34 cellular contexts compared by ENCODE assay signal in the genomic region with DNA sequence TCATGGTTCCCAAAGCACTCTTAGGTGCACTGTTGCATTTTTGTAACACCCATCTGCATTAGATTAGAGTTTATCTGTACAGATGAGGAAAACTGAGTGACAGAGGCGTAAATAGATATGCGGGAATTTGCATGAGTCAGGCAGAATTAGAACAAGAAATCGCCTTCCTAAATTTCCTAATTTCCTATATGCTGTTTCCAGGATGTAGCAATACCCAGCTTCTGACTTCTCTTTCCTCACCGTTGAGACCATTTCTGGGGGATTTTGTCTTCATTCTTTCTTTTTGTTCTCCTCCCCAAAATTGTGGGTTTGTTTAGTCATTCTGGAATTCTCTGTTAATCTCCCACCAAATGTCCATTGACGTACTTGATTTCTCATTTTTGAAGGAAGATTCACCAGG. TPM values are rescaled to one million over a fixed set of nuclear protein-coding genes. Genes with fewer than 3 reads are reported as not detected.
A peak's percentile ranks its signal among the peaks of the same experiment; 100 is the strongest.
DNase-seq lines count a peak whose midpoint lies in the region; ATAC-seq, FAIRE-seq and TF ChIP-seq lines count a peak whose summit lies in the region.
"Had no signal": no experiment of that assay in that cellular context is flagged by ENCODE, and none has a peak within 500 bp of the region (broad histone marks: within the 10 kb centered on the region; RNA-seq: fewer than 3 reads in every experiment).

No MANE protein-coding gene starts in this region.

- no peak for TF ChIP-seq RAD21 in A549 (conservative IDR thresholded peaks at IDR 0.05 in 1 of 2, IDR thresholded peaks at IDR 0.05 in 1 of 2)

- DNase-seq in A549 (ENCODE audit: low read depth in 1 of 2, low spot score in 1 of 2) (no peak), NCI-H226 (peak; percentile 33), fibroblast of pulmonary artery (ENCODE audit: low read depth) (peak; percentile 85), NCI-H2227 (lab: John Stamatoyannopoulos, UW; ENCODE audit: unreplicated experiment) (no peak), posterior cingulate gyrus (no peak), Kasumi-1 (lab: John Stamatoyannopoulos, UW) (no peak), AG08396 (ENCODE audit: low spot score) (no peak)
- DNase-seq: activated CD4-positive, alpha-beta memory T cell treated with anti-CD3 and anti-CD28 coated beads, Interleukin-2, amount 10 ng/mL, durations not matched to agents 7 days and 5 days; CD4-positive, CD25-positive, alpha-beta regulatory T cell; effector memory CD4-positive, alpha-beta T cell; foreskin melanocyte; heart left ventricle; midbrain; NCI-H146; NCI-H446 treated with DMSO at 0.1 percent for 48 hours; NCI-H774; nucleus accumbens; psoas muscle; Right ventricle myocardium superior; stimulated activated CD4-positive, alpha-beta T cell treated with anti-CD3 and anti-CD28 coated beads, Interleukin-15, amount 100 ng/mL, for 24 hours; stimulated activated CD4-positive, alpha-beta T cell treated with anti-CD3 and anti-CD28 coated beads, Interleukin-4, amount 100 ng/mL, for 4 hours; T-helper 17 cell had no signal

- H3K9ac ChIP-seq in BLaER1 treated with 17β-estradiol and CSF1 and Interleukin-3, amounts not matched to agents 10 nM and 100 nM = no peak overlapping the region
- H3K9ac ChIP-seq: KMS-11 had no signal

- H4K20me1 ChIP-seq in BLaER1 treated with 17β-estradiol and CSF1 and Interleukin-3, amounts not matched to agents 10 nM and 100 nM = no peaks in the 10 kb centered on the region

- H3K4me2 ChIP-seq in A549 = 0 out of 3 replicates have a peak overlapping the region, but pooled peaks have one; percentile 7
- H3K4me2 ChIP-seq in BLaER1 treated with 17β-estradiol and CSF1 and Interleukin-3, amounts not matched to agents 10 nM and 100 nM = peak overlapping the region; percentile 63 to 88 (median 75)
- H3K4me2 ChIP-seq: KMS-11 had no signal

- H3K9me3 ChIP-seq in A549 = peaks cover 53% of the 10 kb centered on the region
- peaks cover 21 to 34% (median 27%) of the 10 kb centered on the region in 11 experiments for H3K9me3 ChIP-seq in BLaER1 treated with 17β-estradiol and CSF1 and Interleukin-3, amounts not matched to agents 10 nM and 100 nM (replicated peaks in 1 of 11)
- H3K9me3 ChIP-seq: psoas muscle had no signal

- CTCF ChIA-PET in A549 (lab: Yijun Ruan, JAX) = interaction anchor here (0.9 to 61.4 kb wide), 11 partner anchors 10 to 161 kb away, joined by 3 to 1860 read pairs (median 55); a partner anchor contains a TSS

- TF ChIP-seq POLR2A in A549 (IDR thresholded peaks at IDR 0.05; ENCODE audit: low read length) = no peak

- TF ChIP-seq CTCF in A549 (IDR thresholded peaks at IDR 0.05) (no peak), fibroblast of pulmonary artery (IDR thresholded peaks at IDR 0.05; ENCODE audit: low read length, missing control alignments) (no peak)

- peaks cover 18% of the 10 kb centered on the region for H3K4me1 ChIP-seq in A549
- H3K4me1 ChIP-seq in BLaER1 treated with 17β-estradiol and CSF1 and Interleukin-3, amounts not matched to agents 10 nM and 100 nM = peaks cover 20 to 33% (median 25%) of the 10 kb centered on the region in 10 experiments
- H3K4me1 ChIP-seq: ascending aorta had no signal

- H3K4me3 ChIP-seq in A549 (no peak overlapping the region), fibroblast of pulmonary artery (replicated peaks; ENCODE audit: low read depth, low read length) (no peak overlapping the region)
- H3K4me3 ChIP-seq in BLaER1 treated with 17β-estradiol and CSF1 and Interleukin-3, amounts not matched to agents 10 nM and 100 nM = no peak overlapping the region
- H3K4me3 ChIP-seq: ascending aorta, cardiac muscle cell, coronary artery, heart left ventricle, psoas muscle, tibial nerve had no signal

- no peak for TF ChIP-seq EP300 in A549 (IDR thresholded peaks at IDR 0.05)

- 80% methylated on average over 5 of the region's 5 CpGs for WGBS in A549 (ENCODE audit: missing lambda C conversion rate)

- H3K36me3 ChIP-seq in BLaER1 treated with 17β-estradiol and CSF1 and Interleukin-3, amounts not matched to agents 10 nM and 100 nM = 0 out of 22 replicates have a peak, but pooled peaks cover 0 to 5% (median 0%) of the 10 kb centered on the region in 11 experiments
- H3K36me3 ChIP-seq: ascending aorta, cardiac muscle cell, heart left ventricle, tibial nerve had no signal

- peak; percentile 39 for FAIRE-seq in A549 (lab: Jason Lieb, UNC)
- FAIRE-seq: H54, kidney had no signal

- ATAC-seq in A549 = no peak
- ATAC-seq: activated CD4-positive, CD25-positive, alpha-beta regulatory T cell treated with anti-CD3 and anti-CD28 coated beads, Interleukin-2, amount 50 U/mL, for 24 hours; heart left ventricle; naive thymus-derived CD4-positive, alpha-beta T cell; Panc1; psoas muscle; SK-N-SH treated with all-trans-retinoic acid at 6 μM for 48 hours; T-helper 17 cell had no signal

- no peaks in the 10 kb centered on the region for H3K27me3 ChIP-seq in BLaER1 treated with 17β-estradiol and CSF1 and Interleukin-3, amounts not matched to agents 10 nM and 100 nM
- H3K27me3 ChIP-seq: ascending aorta, cardiac muscle cell, heart left ventricle, tibial nerve had no signal

- POLR2A ChIA-PET in A549 (lab: Yijun Ruan, JAX) = interaction anchor here (2.7 kb wide), 1 partner anchor 25 kb away, joined by 13 read pairs; a partner anchor contains a TSS

- intact Hi-C loops in posterior cingulate gyrus (cut with DNase I) = no loop called here

- peak overlapping the region in 1 of 2 experiments; percentile 75; a peak in 2 of 6 replicates for H3K27ac ChIP-seq in A549
- peak overlapping the region in 4 of 11 experiments; percentile 0 to 38 (median 14); a peak in 2 of 22 replicates for H3K27ac ChIP-seq in BLaER1 treated with 17β-estradiol and CSF1 and Interleukin-3, amounts not matched to agents 10 nM and 100 nM
- H3K27ac ChIP-seq: ascending aorta, cardiac muscle cell, coronary artery, KMS-11, psoas muscle, tibial nerve had no signal

TF ChIP-seq in A549, 52 proteins besides CTCF, POLR2A, EP300 and RAD21:
- TF ChIP-seq GATA3 (IDR thresholded peaks at IDR 0.05; ENCODE audit: borderline replicate concordance) = no peak
- TF ChIP-seq FOSL2 (IDR thresholded peaks at IDR 0.05) = no peak
- TF ChIP-seq FOSL2 (CRISPR knock-in tag; IDR thresholded peaks at IDR 0.05) = 0 out of 2 replicates have a peak, but pooled peaks have one; percentile 2

RNA-seq across cellular contexts. Expression of a gene that starts 10.6 kb away (rescaled TPM):
- 3.7 and 5.0 TPM in 2 replicates for polyA plus RNA-seq in A549 (2011; rRNA removed)
- polyA plus RNA-seq in A549 (2012; cell fraction: cytosol; rRNA removed) = 1.2 and 1.4 TPM in 2 replicates
- 1.2 and 1.7 TPM in 2 replicates for polyA plus RNA-seq in A549 (2012; cell fraction: nucleus; rRNA removed)
- 1.9 to 2.2 TPM (median 2.0 TPM) in 3 replicates for polyA plus RNA-seq in A549 (2017; fragmentation: RNase III; extraction: RNeasy Plus Mini Kit Qiagen cat#74134 plus additional on column Dnase treatment)
- 11.1 and 15.0 TPM in 2 replicates for polyA minus RNA-seq in A549 (2011; rRNA and poly(A)+ RNA removed)

RNA-seq across cellular contexts. Expression of a gene that starts 25.5 kb away (rescaled TPM):
- polyA plus RNA-seq in A549 (2011; rRNA removed) (184 and 221 TPM in 2 replicates), A549 (2017; fragmentation: RNase III; extraction: RNeasy Plus Mini Kit Qiagen cat#74134 plus additional on column Dnase treatment) (104 to 131 TPM (median 128 TPM) in 3 replicates)
- 170 and 209 TPM in 2 replicates for polyA plus RNA-seq in A549 (2012; cell fraction: cytosol; rRNA removed)
- polyA plus RNA-seq in A549 (2012; cell fraction: nucleus; rRNA removed) = 411 and 413 TPM in 2 replicates
- polyA minus RNA-seq in A549 (2011; rRNA and poly(A)+ RNA removed) = 237 and 239 TPM in 2 replicates

RNA-seq across cellular contexts. Expression of a gene that starts 47.9 kb away (rescaled TPM):
- polyA plus RNA-seq in A549 (2011; rRNA removed) = 9.4 and 11.2 TPM in 2 replicates
- 2.9 and 3.0 TPM in 2 replicates for polyA plus RNA-seq in A549 (2012; cell fraction: cytosol; rRNA removed)
- 2.0 and 2.8 TPM in 2 replicates for polyA plus RNA-seq in A549 (2012; cell fraction: nucleus; rRNA removed)
- 5.1 to 5.7 TPM (median 5.4 TPM) in 3 replicates for polyA plus RNA-seq in A549 (2017; fragmentation: RNase III; extraction: RNeasy Plus Mini Kit Qiagen cat#74134 plus additional on column Dnase treatment)
- polyA minus RNA-seq in A549 (2011; rRNA and poly(A)+ RNA removed) = 10.2 and 10.9 TPM in 2 replicates

RNA-seq across cellular contexts. Expression of a gene that starts 55.6 kb away (rescaled TPM):
- polyA plus RNA-seq in A549 (2011; rRNA removed) = 11.0 and 12.8 TPM in 2 replicates
- polyA plus RNA-seq in A549 (2012; cell fraction: cytosol; rRNA removed) = 14.1 and 15.1 TPM in 2 replicates
- 21.3 and 22.5 TPM in 2 replicates for polyA plus RNA-seq in A549 (2012; cell fraction: nucleus; rRNA removed)
- polyA plus RNA-seq in A549 (2017; fragmentation: RNase III; extraction: RNeasy Plus Mini Kit Qiagen cat#74134 plus additional on column Dnase treatment) = 10.3 to 11.4 TPM (median 11.3 TPM) in 3 replicates
- 7.9 and 12.7 TPM in 2 replicates for polyA minus RNA-seq in A549 (2011; rRNA and poly(A)+ RNA removed)

Comparison
In these comparisons a context has a peak if more than half of its experiments do, and no peak if none do; other contexts are left out.
1. DNase-seq: peak in NCI-H226 (single experiment) and fibroblast of pulmonary artery (single experiment); none in A549 (0 of 2), NCI-H2227 (single experiment), posterior cingulate gyrus (0 of 10), Kasumi-1 (0 of 2) and AG08396 (single experiment).